In the genomic region with DNA sequence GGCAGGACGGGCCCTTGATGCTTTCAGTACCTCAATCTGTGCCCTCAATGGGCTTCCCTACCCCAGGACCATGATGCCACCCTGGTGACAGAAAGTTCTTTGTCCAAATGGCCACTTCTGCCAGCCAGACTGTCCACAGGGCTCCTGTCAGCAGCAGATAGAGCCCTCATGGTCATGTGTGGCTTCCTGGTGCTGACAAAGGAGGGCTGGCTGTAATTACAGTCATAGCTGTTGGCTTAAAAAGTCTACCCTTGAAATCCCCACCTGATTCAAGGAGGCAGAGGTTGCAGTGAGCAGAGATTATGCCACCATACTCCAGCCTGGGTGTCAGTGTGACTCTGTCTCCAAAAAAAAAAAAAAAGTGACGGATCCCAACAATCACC, we compare ENCODE assay signal across 9 cellular contexts. TPM values are rescaled to one million over a fixed set of nuclear protein-coding genes. Genes with fewer than 3 reads are reported as not detected.
A peak's percentile ranks its signal among the peaks of the same experiment; 100 is the strongest.
DNase-seq lines count a peak whose midpoint lies in the region; ATAC-seq and TF ChIP-seq lines count a peak whose summit lies in the region.
"Had no signal": no experiment of that assay in that cellular context is flagged by ENCODE, and none has a peak within 500 bp of the region (broad histone marks: within the 10 kb centered on the region; RNA-seq: fewer than 3 reads in every experiment).

No MANE protein-coding gene starts in this region.

- peak overlapping the region; percentile 95 for H4K8ac ChIP-seq in mesenchymal stem cell (ENCODE audit: low read length)

- no peaks in the 10 kb centered on the region for H3K9me3 Mint-ChIP-seq in activated T-helper 1 cell treated with anti-CD3 and anti-CD28 coated beads, Interleukin-12 subunit alpha, Interleukin-12 subunit beta, Interleukin-2, Interleukin-4 antibody, amounts not matched to agents 30 ng/mL and 10 ng/mL and 1 ng/mL, durations not matched to agents 14 hours and 24 hours and 36 hours

- no peaks in the 10 kb centered on the region for H3K79me1 ChIP-seq in mesenchymal stem cell (replicated peaks; ENCODE audit: low read length, poor library complexity, severe bottlenecking)

- H3K23ac ChIP-seq in mesenchymal stem cell (ENCODE audit: low read length in 2 of 2) = no peak overlapping the region

- H3K4me3 ChIP-seq in mesenchymal stem cell (ENCODE audit: insufficient read depth in 1 of 2, low read depth in 1 of 2, low read length in 2 of 2) (peak overlapping the region in 1 of 2 experiments; percentile 60), upper lobe of left lung (no peak overlapping the region)

- intact Hi-C loops in Right ventricle myocardium inferior (cut with DNase I) (no loop called here), Right ventricle myocardium superior (cut with DNase I) (no loop called here)
- intact Hi-C loops in activated T-helper 1 cell treated with anti-CD3 and anti-CD28 coated beads, Interleukin-12 subunit alpha, Interleukin-12 subunit beta, Interleukin-2, Interleukin-4 antibody, amounts not matched to agents 30 ng/mL and 10 ng/mL and 1 ng/mL, durations not matched to agents 14 hours and 24 hours and 36 hours (cut with micrococcal nuclease) = loop anchor here (10.0 kb wide), 1 partner anchor 394 kb away; no protein-coding TSS in a partner anchor

- H3K36me3 ChIP-seq in mesenchymal stem cell (ENCODE audit: control insufficient read depth in 1 of 2, insufficient read depth in 2 of 2, low read depth in 1 of 2, low read length in 2 of 2) = peaks cover 7 to 41% of the 10 kb centered on the region in 2 experiments
- peaks cover 7 to 59% (median 28%) of the 10 kb centered on the region in 4 donors for H3K36me3 ChIP-seq in upper lobe of left lung

- H3K9me3 ChIP-seq in mesenchymal stem cell (ENCODE audit: control insufficient read depth, low read length) (no peaks in the 10 kb centered on the region), upper lobe of left lung (no peaks in the 10 kb centered on the region)

- H3K27me3 ChIP-seq in mesenchymal stem cell (ENCODE audit: control insufficient read depth in 1 of 2, insufficient read depth in 1 of 2, low read length in 2 of 2) = no peaks in the 10 kb centered on the region
- H3K27me3 ChIP-seq in upper lobe of left lung = no peaks in the 10 kb centered on the region

- DNase-seq in Right ventricle myocardium inferior (ENCODE audit: missing footprints) (peak; percentile 58), Right ventricle myocardium superior (no peak), mesenchymal stem cell (no peak), upper lobe of left lung (no peak), NCI-H2227 treated with DMSO at 0.1 percent for 48 hours (lab: John Stamatoyannopoulos, UW) (no peak), AG08395 (ENCODE audit: low spot score) (no peak)
- DNase-seq in activated T-helper 1 cell treated with anti-CD3 and anti-CD28 coated beads, Interleukin-12 subunit alpha, Interleukin-12 subunit beta, Interleukin-2, Interleukin-4 antibody, amounts not matched to agents 30 ng/mL and 10 ng/mL and 1 ng/mL, durations not matched to agents 14 hours and 24 hours and 36 hours (ENCODE audit: low spot score) = no peak

- peak overlapping the region; percentile 62 to 92 for H3K4ac ChIP-seq in mesenchymal stem cell (ENCODE audit: low read depth in 1 of 2, low read length in 2 of 2)

- peak overlapping the region; percentile 92 for H2BK5ac ChIP-seq in mesenchymal stem cell (ENCODE audit: low read depth, low read length, poor library complexity, severe bottlenecking)

- H4K91ac ChIP-seq in mesenchymal stem cell (ENCODE audit: low read length) = peak overlapping the region; percentile 93

- peaks cover 43% of the 10 kb centered on the region for H3K36me3 Mint-ChIP-seq in activated T-helper 1 cell treated with anti-CD3 and anti-CD28 coated beads, Interleukin-12 subunit alpha, Interleukin-12 subunit beta, Interleukin-2, Interleukin-4 antibody, amounts not matched to agents 30 ng/mL and 10 ng/mL and 1 ng/mL, durations not matched to agents 14 hours and 24 hours and 36 hours (ENCODE audit: low read depth)

- H2AFZ ChIP-seq in mesenchymal stem cell (ENCODE audit: low read depth, low read length) = no peak overlapping the region

- H3K14ac ChIP-seq in mesenchymal stem cell (ENCODE audit: low read length in 2 of 2) = peak overlapping the region; percentile 5 to 8

- peak overlapping the region; percentile 43 for H3K4me2 ChIP-seq in mesenchymal stem cell (ENCODE audit: low read length, poor library complexity, severe bottlenecking)

- peak overlapping the region; percentile 95 for H2BK15ac ChIP-seq in mesenchymal stem cell (ENCODE audit: low read depth, poor library complexity, severe bottlenecking)

- peak overlapping the region; percentile 58 for H2AK5ac ChIP-seq in mesenchymal stem cell (ENCODE audit: low read length, severe bottlenecking)

- no peak for TF ChIP-seq EP300 in upper lobe of left lung (IDR thresholded peaks at IDR 0.05)

- 71% methylated on average over 1 of the region's 2 CpGs for WGBS in mesenchymal stem cell
- WGBS in upper lobe of left lung, 2 donors = 0 to 90% methylated on average over 1 to 2 of the region's 2 CpGs

- H3K4me1 ChIP-seq in mesenchymal stem cell (ENCODE audit: control insufficient read depth, insufficient read depth, low read depth, low read length) = peaks cover 49% of the 10 kb centered on the region
- peaks cover 30 to 44% (median 38%) of the 10 kb centered on the region in 4 donors for H3K4me1 ChIP-seq in upper lobe of left lung

- H2BK12ac ChIP-seq in mesenchymal stem cell (ENCODE audit: low read length in 2 of 2) = peak overlapping the region; percentile 96 to 99

- H3K27ac ChIP-seq in mesenchymal stem cell (ENCODE audit: low read length, poor library complexity, severe bottlenecking) (peak overlapping the region; percentile 99), upper lobe of left lung (peak overlapping the region; percentile 39 to 92 (median 61))
- H3K27ac ChIP-seq: C4-2B had no signal

- peak overlapping the region; percentile 84 to 99 for H3K18ac ChIP-seq in mesenchymal stem cell (ENCODE audit: low read depth in 1 of 2, low read length in 2 of 2)

- H3K27me3 Mint-ChIP-seq in activated T-helper 1 cell treated with anti-CD3 and anti-CD28 coated beads, Interleukin-12 subunit alpha, Interleukin-12 subunit beta, Interleukin-2, Interleukin-4 antibody, amounts not matched to agents 30 ng/mL and 10 ng/mL and 1 ng/mL, durations not matched to agents 14 hours and 24 hours and 36 hours (ENCODE audit: insufficient read depth) = no peaks in the 10 kb centered on the region

- peaks cover 49% of the 10 kb centered on the region for H3K4me1 Mint-ChIP-seq in activated T-helper 1 cell treated with anti-CD3 and anti-CD28 coated beads, Interleukin-12 subunit alpha, Interleukin-12 subunit beta, Interleukin-2, Interleukin-4 antibody, amounts not matched to agents 30 ng/mL and 10 ng/mL and 1 ng/mL, durations not matched to agents 14 hours and 24 hours and 36 hours (ENCODE audit: low read depth)

- H3K9ac ChIP-seq in mesenchymal stem cell (ENCODE audit: low read length) = peak overlapping the region; percentile 86

- ATAC-seq in Right ventricle myocardium inferior (no peak), Right ventricle myocardium superior (ENCODE audit: poor library complexity) (no peak), upper lobe of left lung (ENCODE audit: low FRiP score in 2 of 2) (no peak), HG03439 (IDR thresholded peaks at IDR 0.05; ENCODE audit: unreplicated experiment) (no peak)

- peak overlapping the region; percentile 60 for H3K4me3 Mint-ChIP-seq in activated T-helper 1 cell treated with anti-CD3 and anti-CD28 coated beads, Interleukin-12 subunit alpha, Interleukin-12 subunit beta, Interleukin-2, Interleukin-4 antibody, amounts not matched to agents 30 ng/mL and 10 ng/mL and 1 ng/mL, durations not matched to agents 14 hours and 24 hours and 36 hours

- TF ChIP-seq POLR2A in upper lobe of left lung (IDR thresholded peaks at IDR 0.05) = no peak

- H3K27ac Mint-ChIP-seq in activated T-helper 1 cell treated with anti-CD3 and anti-CD28 coated beads, Interleukin-12 subunit alpha, Interleukin-12 subunit beta, Interleukin-2, Interleukin-4 antibody, amounts not matched to agents 30 ng/mL and 10 ng/mL and 1 ng/mL, durations not matched to agents 14 hours and 24 hours and 36 hours = peak overlapping the region; percentile 86

- peak overlapping the region; percentile 36 for H2BK120ac ChIP-seq in mesenchymal stem cell (ENCODE audit: low read depth, low read length)

- TF ChIP-seq CTCF in upper lobe of left lung (IDR thresholded peaks at IDR 0.05) = no peak

RNA-seq across cellular contexts. Expression of a gene that starts 3.3 kb away (rescaled TPM):
- total RNA-seq in Right ventricle myocardium inferior = 11.2 TPM
- 10.3 TPM for total RNA-seq in Right ventricle myocardium superior
- 38.2 and 42.2 TPM in 2 replicates for total RNA-seq in activated T-helper 1 cell treated with anti-CD3 and anti-CD28 coated beads, Interleukin-12 subunit alpha, Interleukin-12 subunit beta, Interleukin-2, Interleukin-4 antibody, amounts not matched to agents 30 ng/mL and 10 ng/mL and 1 ng/mL, durations not matched to agents 14 hours and 24 hours and 36 hours
- polyA plus RNA-seq in mesenchymal stem cell (2013, experiment 1 of 2) = 116 TPM
- 113 TPM for polyA plus RNA-seq in mesenchymal stem cell (2013, experiment 2 of 2)
- 100 to 1,000 TPM in 2 of 6 donors, 10 to 100 TPM in 4; 33.4 to 127 (median 48.6) TPM for total RNA-seq in upper lobe of left lung

RNA-seq across cellular contexts. Expression of a gene that starts 37.8 kb away (rescaled TPM):
- 1,403 TPM for total RNA-seq in Right ventricle myocardium inferior
- total RNA-seq in Right ventricle myocardium superior = 1,408 TPM
- 1,933 and 1,974 TPM in 2 replicates for total RNA-seq in activated T-helper 1 cell treated with anti-CD3 and anti-CD28 coated beads, Interleukin-12 subunit alpha, Interleukin-12 subunit beta, Interleukin-2, Interleukin-4 antibody, amounts not matched to agents 30 ng/mL and 10 ng/mL and 1 ng/mL, durations not matched to agents 14 hours and 24 hours and 36 hours
- polyA plus RNA-seq in mesenchymal stem cell (2013, experiment 1 of 2) = 2,793 TPM
- 2,890 TPM for polyA plus RNA-seq in mesenchymal stem cell (2013, experiment 2 of 2)
- 1,000 to 10,000 TPM in 3 of 6 donors, 100 to 1,000 TPM in 3; 281 to 1,666 (median 998) TPM for total RNA-seq in upper lobe of left lung
